Comparison of ENCODE assay signal across 28 cellular contexts in the genomic region with DNA sequence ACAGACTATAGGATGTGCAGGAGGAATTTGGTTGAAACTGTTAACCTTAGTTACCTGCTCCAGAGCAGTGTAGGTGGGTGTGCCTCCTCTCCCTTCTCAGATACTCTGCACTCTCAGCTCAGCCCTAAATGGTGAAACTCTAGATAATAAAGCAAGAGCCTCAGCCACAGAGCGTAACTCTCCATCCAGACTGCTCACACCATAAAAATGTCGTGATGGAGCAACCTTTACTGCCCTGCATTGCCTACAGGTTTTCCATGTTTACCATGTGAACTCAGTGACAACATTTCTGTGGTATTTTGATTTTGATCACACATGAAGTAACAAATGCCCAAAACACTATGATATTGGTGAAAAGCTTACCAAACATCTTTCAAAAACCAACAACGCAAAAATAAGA.
"Had no signal": no experiment of that assay in that cellular context is flagged by ENCODE, and none has a peak within 500 bp of the region (broad histone marks: within the 10 kb centered on the region; RNA-seq: fewer than 3 reads in every experiment).

No MANE protein-coding gene starts in this region.

- H3K4me3 ChIP-seq: pancreas, prostate gland, right atrium auricular region, right lobe of liver, sigmoid colon, stomach, thoracic aorta, thyroid gland, tibial nerve, upper lobe of right lung, vagina had no signal

- H3K27me3 ChIP-seq: neutrophil, pancreas, right atrium auricular region, right lobe of liver, sigmoid colon, thyroid gland, tibial nerve, upper lobe of right lung, vagina had no signal

- H3K27ac ChIP-seq: neutrophil, prostate gland, right atrium auricular region, right lobe of liver, sigmoid colon, stomach, thoracic aorta, thyroid gland, tibial nerve, upper lobe of right lung, vagina had no signal

- ATAC-seq: naive thymus-derived CD8-positive, alpha-beta T cell; natural killer cell treated with Interleukin-12 subunit alpha and Interleukin-12 subunit beta and Interleukin-15 and Interleukin-18, amount 100 ng/mL, for 72 hours; pancreas; right lobe of liver; stimulated activated effector memory CD8-positive, alpha-beta T cell treated with anti-CD3 and anti-CD28 coated beads, Interleukin-12 subunit alpha, Interleukin-12 subunit beta, amount 100 ng/mL, for 72 hours; stimulated activated naive B cell treated with anti-CD40 and anti-IgM and Interleukin-4, amounts not matched to agents 10 μg/mL and 1 μg/mL and 100 μg/mL, for 72 hours; upper lobe of right lung had no signal

- FAIRE-seq: pancreas, small intestine had no signal

- DNase-seq: naive thymus-derived CD8-positive, alpha-beta T cell; nephron progenitor cell; nucleus accumbens; pancreas; retina; right lobe of liver; sigmoid colon; small intestine; stimulated activated CD4-positive, alpha-beta T cell treated with anti-CD3 and anti-CD28 coated beads, Interleukin-15, amount 100 ng/mL, for 24 hours; stimulated activated CD4-positive, alpha-beta T cell treated with anti-CD3 and anti-CD28 coated beads, Interleukin-2, amount 100 ng/mL, for 24 hours; stimulated activated CD4-positive, alpha-beta T cell treated with anti-CD3 and anti-CD28 coated beads, Interleukin-2, amount 100 ng/mL, for 48 hours; stimulated activated CD4-positive, alpha-beta T cell treated with anti-CD3 and anti-CD28 coated beads, Interleukin-4, amount 100 ng/mL, for 24 hours; stimulated activated naive B cell treated with anti-CD40 and anti-IgM and Interleukin-4, amounts not matched to agents 10 μg/mL and 1 μg/mL and 100 μg/mL, for 72 hours; stimulated activated naive CD4-positive, alpha-beta T cell treated with Interleukin-2 at 50 U/mL for 16 hours; stomach; thyroid gland; upper lobe of right lung had no signal

- H3K4me1 ChIP-seq: prostate gland, right lobe of liver, stomach, thyroid gland, upper lobe of right lung had no signal

- H3K27ac Mint-ChIP-seq: naive thymus-derived CD8-positive, alpha-beta T cell; natural killer cell treated with Interleukin-12 subunit alpha and Interleukin-12 subunit beta and Interleukin-15 and Interleukin-18, amount 100 ng/mL, for 72 hours; stimulated activated effector memory CD8-positive, alpha-beta T cell treated with anti-CD3 and anti-CD28 coated beads, Interleukin-12 subunit alpha, Interleukin-12 subunit beta, amount 100 ng/mL, for 72 hours; stimulated activated naive B cell treated with anti-CD40 and anti-IgM and Interleukin-4, amounts not matched to agents 10 μg/mL and 1 μg/mL and 100 μg/mL, for 72 hours; stimulated activated naive CD8-positive, alpha-beta T cell treated with anti-CD3 and anti-CD28 coated beads, Interleukin-15, Interleukin-2, amounts not matched to agents 100 ng/mL and 50 ng/mL, for 24 hours; type B pancreatic cell had no signal

- H3K9me3 Mint-ChIP-seq: natural killer cell treated with Interleukin-12 subunit alpha and Interleukin-12 subunit beta and Interleukin-15 and Interleukin-18, amount 100 ng/mL, for 72 hours; nephron progenitor cell; neural crest cell; stimulated activated effector memory CD8-positive, alpha-beta T cell treated with anti-CD3 and anti-CD28 coated beads, Interleukin-12 subunit alpha, Interleukin-12 subunit beta, amount 100 ng/mL, for 72 hours; stimulated activated naive B cell treated with anti-CD40 and anti-IgM and Interleukin-4, amounts not matched to agents 10 μg/mL and 1 μg/mL and 100 μg/mL, for 72 hours; stimulated activated naive CD8-positive, alpha-beta T cell treated with anti-CD3 and anti-CD28 coated beads, Interleukin-15, Interleukin-2, amounts not matched to agents 100 ng/mL and 50 ng/mL, for 24 hours; type B pancreatic cell had no signal

- H3K9me3 ChIP-seq: neutrophil, pancreas, prostate gland, right atrium auricular region, right lobe of liver, sigmoid colon, stomach, thoracic aorta, thyroid gland, tibial nerve, upper lobe of right lung, vagina had no signal

- H3K4me1 Mint-ChIP-seq: naive thymus-derived CD8-positive, alpha-beta T cell; stimulated activated effector memory CD8-positive, alpha-beta T cell treated with anti-CD3 and anti-CD28 coated beads, Interleukin-12 subunit alpha, Interleukin-12 subunit beta, amount 100 ng/mL, for 72 hours; stimulated activated naive B cell treated with anti-CD40 and anti-IgM and Interleukin-4, amounts not matched to agents 10 μg/mL and 1 μg/mL and 100 μg/mL, for 72 hours had no signal

- H3K4me3 Mint-ChIP-seq: naive thymus-derived CD8-positive, alpha-beta T cell; natural killer cell treated with Interleukin-12 subunit alpha and Interleukin-12 subunit beta and Interleukin-15 and Interleukin-18, amount 100 ng/mL, for 72 hours; nephron progenitor cell; neural crest cell; stimulated activated effector memory CD8-positive, alpha-beta T cell treated with anti-CD3 and anti-CD28 coated beads, Interleukin-12 subunit alpha, Interleukin-12 subunit beta, amount 100 ng/mL, for 72 hours; stimulated activated naive B cell treated with anti-CD40 and anti-IgM and Interleukin-4, amounts not matched to agents 10 μg/mL and 1 μg/mL and 100 μg/mL, for 72 hours; stimulated activated naive CD8-positive, alpha-beta T cell treated with anti-CD3 and anti-CD28 coated beads, Interleukin-15, Interleukin-2, amounts not matched to agents 100 ng/mL and 50 ng/mL, for 24 hours; type B pancreatic cell had no signal

- H3K36me3 Mint-ChIP-seq: naive thymus-derived CD8-positive, alpha-beta T cell; natural killer cell treated with Interleukin-12 subunit alpha and Interleukin-12 subunit beta and Interleukin-15 and Interleukin-18, amount 100 ng/mL, for 72 hours; stimulated activated effector memory CD8-positive, alpha-beta T cell treated with anti-CD3 and anti-CD28 coated beads, Interleukin-12 subunit alpha, Interleukin-12 subunit beta, amount 100 ng/mL, for 72 hours; stimulated activated naive B cell treated with anti-CD40 and anti-IgM and Interleukin-4, amounts not matched to agents 10 μg/mL and 1 μg/mL and 100 μg/mL, for 72 hours had no signal
